In genomic region chr10:75709830-75710229, GRCh38 we compare ENCODE assay signal across 37 cellular contexts.
"Had no signal": no experiment of that assay in that cellular context is flagged by ENCODE, and none has a peak within 500 bp of the region (broad histone marks: within the 10 kb centered on the region; RNA-seq: fewer than 3 reads in every experiment).

No MANE protein-coding gene starts in this region.

- H3K36me3 ChIP-seq: adrenal gland, brain microvascular endothelial cell, breast epithelium, WERI-Rb-1 had no signal

- H3K27me3 ChIP-seq: adrenal gland, body of pancreas, brain microvascular endothelial cell, breast epithelium had no signal

- H3K4me1 Mint-ChIP-seq: activated CD4-positive, alpha-beta memory T cell treated with anti-CD3 and anti-CD28 coated beads, Interleukin-2, amount 10 ng/mL, durations not matched to agents 7 days and 5 days; activated CD4-positive, alpha-beta T cell treated with anti-CD3 and anti-CD28 coated beads for 36 hours; activated CD4-positive, alpha-beta T cell treated with anti-CD3 and anti-CD28 coated beads, Interleukin-2, amount 10 ng/mL, durations not matched to agents 7 days and 5 days; activated CD8-positive, alpha-beta memory T cell treated with anti-CD3 and anti-CD28 coated beads, Interleukin-2, amount 10 ng/mL, durations not matched to agents 7 days and 5 days; activated naive CD8-positive, alpha-beta T cell treated with anti-CD3 and anti-CD28 coated beads for 36 hours; activated T-helper 17 cell treated with anti-CD3 and anti-CD28 coated beads, Interleukin-2, amount 50 U/mL, for 72 hours had no signal

- H3K4me1 ChIP-seq: adrenal gland, breast epithelium had no signal

- FAIRE-seq: astrocyte had no signal

- H3K9me3 ChIP-seq: adrenal gland, body of pancreas, breast epithelium had no signal

- H3K4me3 ChIP-seq: adrenal gland, body of pancreas, breast epithelium had no signal

- H3K36me3 Mint-ChIP-seq: activated CD8-positive, alpha-beta memory T cell treated with anti-CD3 and anti-CD28 coated beads, Interleukin-2, amount 10 ng/mL, durations not matched to agents 7 days and 5 days; activated naive CD4-positive, alpha-beta T cell treated with anti-CD3 and anti-CD28 coated beads, Interleukin-2, amount 50 U/mL, for 72 hours; activated naive CD8-positive, alpha-beta T cell treated with anti-CD3 and anti-CD28 coated beads for 36 hours; WTC11 had no signal

- ATAC-seq: activated CD4-positive, alpha-beta T cell treated with anti-CD3 and anti-CD28 coated beads for 36 hours; activated CD4-positive, CD25-positive, alpha-beta regulatory T cell treated with anti-CD3 and anti-CD28 coated beads, Interleukin-2, amount 50 U/mL, for 24 hours; activated CD8-positive, alpha-beta memory T cell treated with anti-CD3 and anti-CD28 coated beads, Interleukin-2, amount 10 ng/mL, durations not matched to agents 7 days and 5 days; activated CD8-positive, alpha-beta T cell treated with anti-CD3 and anti-CD28 coated beads, Interleukin-2, amount 10 ng/mL, durations not matched to agents 7 days and 5 days; activated naive CD4-positive, alpha-beta T cell treated with anti-CD3 and anti-CD28 coated beads, Interleukin-2, amount 50 U/mL, for 72 hours; activated T-helper 17 cell treated with anti-CD3 and anti-CD28 coated beads, Interleukin-2, amount 50 U/mL, for 72 hours; body of pancreas; WTC11 had no signal

- H3K9me3 Mint-ChIP-seq: activated CD4-positive, alpha-beta memory T cell treated with anti-CD3 and anti-CD28 coated beads, Interleukin-2, amount 10 ng/mL, durations not matched to agents 7 days and 5 days; activated CD4-positive, alpha-beta T cell treated with anti-CD3 and anti-CD28 coated beads, Interleukin-2, amount 10 ng/mL, durations not matched to agents 7 days and 5 days; activated naive CD4-positive, alpha-beta T cell treated with anti-CD3 and anti-CD28 coated beads for 36 hours; activated naive CD4-positive, alpha-beta T cell treated with anti-CD3 and anti-CD28 coated beads, Interleukin-2, amount 50 U/mL, for 72 hours; activated naive CD8-positive, alpha-beta T cell treated with anti-CD3 and anti-CD28 coated beads for 36 hours; activated T-cell treated with anti-CD3 and anti-CD28 coated beads, Interleukin-2, amount 50 U/mL, for 24 hours; activated T-helper 17 cell treated with anti-CD3 and anti-CD28 coated beads, Interleukin-2, amount 50 U/mL, for 72 hours; T-helper 1 cell treated with Interleukin-12 subunit alpha and Interleukin-12 subunit beta and Interleukin-4 antibody, amounts not matched to agents 30 μg/mL and 1 μg/mL, for 36 hours; T-helper 2 cell treated with Interferon-gamma antibody and Interleukin-4, amounts not matched to agents 5 μg/mL and 100 μg/mL, for 36 hours; WTC11 had no signal

- H3K4me3 Mint-ChIP-seq: activated CD4-positive, alpha-beta memory T cell treated with anti-CD3 and anti-CD28 coated beads, Interleukin-2, amount 10 ng/mL, durations not matched to agents 7 days and 5 days; activated CD4-positive, alpha-beta T cell treated with anti-CD3 and anti-CD28 coated beads for 36 hours; activated CD4-positive, alpha-beta T cell treated with anti-CD3 and anti-CD28 coated beads, Interleukin-2, amount 10 ng/mL, durations not matched to agents 7 days and 5 days; activated CD8-positive, alpha-beta memory T cell treated with anti-CD3 and anti-CD28 coated beads, Interleukin-2, amount 10 ng/mL, durations not matched to agents 7 days and 5 days; activated CD8-positive, alpha-beta T cell treated with anti-CD3 and anti-CD28 coated beads, Interleukin-2, amount 10 ng/mL, durations not matched to agents 7 days and 5 days; activated naive CD4-positive, alpha-beta T cell treated with anti-CD3 and anti-CD28 coated beads for 36 hours; activated naive CD8-positive, alpha-beta T cell treated with anti-CD3 and anti-CD28 coated beads for 36 hours; activated T-cell treated with anti-CD3 and anti-CD28 coated beads, Interleukin-2, amount 50 U/mL, for 24 hours; activated T-helper 17 cell treated with anti-CD3 and anti-CD28 coated beads, Interleukin-2, amount 50 U/mL, for 72 hours; T-helper 1 cell treated with Interleukin-12 subunit alpha and Interleukin-12 subunit beta and Interleukin-4 antibody, amounts not matched to agents 30 μg/mL and 1 μg/mL, for 36 hours; T-helper 2 cell treated with Interferon-gamma antibody and Interleukin-4, amounts not matched to agents 5 μg/mL and 100 μg/mL, for 36 hours; WTC11 had no signal

- H3K27ac ChIP-seq: adrenal gland, body of pancreas, brain microvascular endothelial cell, breast epithelium, WERI-Rb-1 had no signal

- DNase-seq: activated CD4-positive, alpha-beta memory T cell treated with anti-CD3 and anti-CD28 coated beads, Interleukin-2, amount 10 ng/mL, durations not matched to agents 7 days and 5 days; activated CD4-positive, alpha-beta T cell treated with anti-CD3 and anti-CD28 coated beads for 1 hour; activated CD4-positive, alpha-beta T cell treated with anti-CD3 and anti-CD28 coated beads for 36 hours; activated CD4-positive, alpha-beta T cell treated with anti-CD3 and anti-CD28 coated beads for 48 hours; activated CD4-positive, alpha-beta T cell treated with anti-CD3 and anti-CD28 coated beads, Interleukin-2, amount 10 ng/mL, durations not matched to agents 7 days and 5 days; activated CD4-positive, alpha-beta T cell treated with anti-CD3 and anti-CD28 coated beads, Interleukin-2, amount 50 U/mL, for 48 hours; activated CD4-positive, CD25-positive, alpha-beta regulatory T cell; activated CD8-positive, alpha-beta memory T cell treated with anti-CD3 and anti-CD28 coated beads for 24 hours; activated CD8-positive, alpha-beta memory T cell treated with anti-CD3 and anti-CD28 coated beads, Interleukin-2, amount 10 ng/mL, durations not matched to agents 7 days and 5 days; activated CD8-positive, alpha-beta memory T cell treated with anti-CD3 and anti-CD28 coated beads, Interleukin-2, amount 50 U/mL, for 48 hours; activated CD8-positive, alpha-beta T cell treated with anti-CD3 and anti-CD28 coated beads, Interleukin-2, amount 10 ng/mL, durations not matched to agents 7 days and 5 days; activated gamma-delta T cell treated with Interleukin-2 at 50 U/mL for 16 hours; activated naive CD4-positive, alpha-beta T cell; activated naive CD4-positive, alpha-beta T cell treated with anti-CD3 and anti-CD28 coated beads for 36 hours; activated naive CD4-positive, alpha-beta T cell treated with anti-CD3 and anti-CD28 coated beads, Interleukin-2, amount 50 U/mL, for 16 hours; activated naive CD8-positive, alpha-beta T cell treated with anti-CD3 and anti-CD28 coated beads for 36 hours; activated T-cell treated with anti-CD3 and anti-CD28 coated beads, Interleukin-2, amount 50 U/mL, for 24 hours; activated T-cell treated with anti-CD3 and anti-CD28 coated beads, Interleukin-2, amount 50 U/mL, for 48 hours; adrenal gland; amniotic stem cell; aorta; body of pancreas; brain microvascular endothelial cell; central memory CD4-positive, alpha-beta T cell; SW 1271; T-helper 1 cell; T-helper 2 cell; T-helper 9 cell; WERI-Rb-1 had no signal

- H3K27ac Mint-ChIP-seq: activated CD4-positive, alpha-beta memory T cell treated with anti-CD3 and anti-CD28 coated beads, Interleukin-2, amount 10 ng/mL, durations not matched to agents 7 days and 5 days; activated CD4-positive, alpha-beta T cell treated with anti-CD3 and anti-CD28 coated beads for 36 hours; activated CD4-positive, alpha-beta T cell treated with anti-CD3 and anti-CD28 coated beads, Interleukin-2, amount 10 ng/mL, durations not matched to agents 7 days and 5 days; activated CD8-positive, alpha-beta memory T cell treated with anti-CD3 and anti-CD28 coated beads, Interleukin-2, amount 10 ng/mL, durations not matched to agents 7 days and 5 days; activated CD8-positive, alpha-beta T cell treated with anti-CD3 and anti-CD28 coated beads, Interleukin-2, amount 10 ng/mL, durations not matched to agents 7 days and 5 days; activated naive CD4-positive, alpha-beta T cell treated with anti-CD3 and anti-CD28 coated beads for 36 hours; activated naive CD4-positive, alpha-beta T cell treated with anti-CD3 and anti-CD28 coated beads, Interleukin-2, amount 50 U/mL, for 72 hours; activated naive CD8-positive, alpha-beta T cell treated with anti-CD3 and anti-CD28 coated beads for 36 hours; activated T-cell treated with anti-CD3 and anti-CD28 coated beads, Interleukin-2, amount 50 U/mL, for 24 hours; activated T-helper 17 cell treated with anti-CD3 and anti-CD28 coated beads, Interleukin-2, amount 50 U/mL, for 72 hours; T-helper 1 cell treated with Interleukin-12 subunit alpha and Interleukin-12 subunit beta and Interleukin-4 antibody, amounts not matched to agents 30 μg/mL and 1 μg/mL, for 36 hours; T-helper 2 cell treated with Interferon-gamma antibody and Interleukin-4, amounts not matched to agents 5 μg/mL and 100 μg/mL, for 36 hours had no signal
